Comparison of ENCODE assay signal across 6 cellular contexts in genomic region chr12:6871052-6871957, GRCh38. TPM values are rescaled to one million over a fixed set of nuclear protein-coding genes. Genes with fewer than 3 reads are reported as not detected.
DNase-seq lines count a peak whose midpoint lies in the region; ATAC-seq and TF ChIP-seq lines count a peak whose summit lies in the region.

No MANE protein-coding gene starts in this region.

- H3K9me3 ChIP-seq in Peyer's patch: no peaks in the 10 kb centered on the region
- H3K9me3 ChIP-seq in esophagus muscularis mucosa: no peaks in the 10 kb centered on the region

- intact Hi-C loops in esophagus muscularis mucosa (cut with DNase I): loop anchor here (5.0 kb wide), 2 partner anchors 96 to 241 kb away; no protein-coding TSS in a partner anchor

- TF ChIP-seq POLR2A in GM18951 (IDR thresholded peaks at IDR 0.05; ENCODE audit: extremely low read depth, insufficient read depth, insufficient read length): peak; percentile 28
- no peak for TF ChIP-seq POLR2A in Peyer's patch (IDR thresholded peaks at IDR 0.05)
- TF ChIP-seq POLR2A in esophagus muscularis mucosa (IDR thresholded peaks at IDR 0.05; ENCODE audit: low read depth): no peak

- DNase-seq in Peyer's patch: peak in 2 of 3 donors; percentile 77 to 86
- no peak for DNase-seq in esophagus muscularis mucosa (ENCODE audit: extremely low spot score)
- peak; percentile 24 for DNase-seq in stimulated activated CD4-positive, alpha-beta T cell treated with anti-CD3 and anti-CD28 coated beads, Interleukin-4, amount 100 ng/mL, for 1 hour

- no peak for TF ChIP-seq EP300 in esophagus muscularis mucosa (IDR thresholded peaks at IDR 0.05)

- H3K27me3 ChIP-seq in Peyer's patch (no peaks in the 10 kb centered on the region), esophagus muscularis mucosa (no peaks in the 10 kb centered on the region)

- peaks cover 0 to 24% (median 0%) of the 10 kb centered on the region in 3 donors for H3K36me3 ChIP-seq in Peyer's patch
- peaks cover 11 to 30% (median 24%) of the 10 kb centered on the region in 4 donors for H3K36me3 ChIP-seq in esophagus muscularis mucosa

- H3K4me1 ChIP-seq in Peyer's patch (peaks cover 0 to 57% (median 22%) of the 10 kb centered on the region in 4 donors), esophagus muscularis mucosa (peaks cover 46 to 74% (median 62%) of the 10 kb centered on the region in 4 donors)

- no peak for TF ChIP-seq CTCF in Peyer's patch (IDR thresholded peaks at IDR 0.05)
- TF ChIP-seq CTCF in esophagus muscularis mucosa (IDR thresholded peaks at IDR 0.05): no peak

- in situ Hi-C loops in GM18951 (cut with MboI; ENCODE audit: low sequenced_read_pairs, unreplicated experiment): no loop called here

- H3K4me3 ChIP-seq in Peyer's patch (peak overlapping the region in 3 of 4 donors; percentile 75 to 79 (median 75)), esophagus muscularis mucosa (peak overlapping the region; percentile 65 to 88 (median 70))

- ATAC-seq in GM21825 (IDR thresholded peaks at IDR 0.05; ENCODE audit: unreplicated experiment) (no peak), HG02763 (IDR thresholded peaks at IDR 0.05; ENCODE audit: unreplicated experiment) (no peak)

- WGBS in esophagus muscularis mucosa: 67% methylated on average over 11 of the region's 12 CpGs

- peak overlapping the region; percentile 77 to 86 (median 82) for H3K27ac ChIP-seq in Peyer's patch
- H3K27ac ChIP-seq in esophagus muscularis mucosa (replicated peaks in 1 of 4): peak overlapping the region; percentile 86 to 89 (median 88)

RNA-seq across cellular contexts. Expression of gene SPSB2, which starts 1.8 kb away (rescaled TPM):
- total RNA-seq in Peyer's patch: 10 to 100 TPM in 2 of 4 donors, 1 to 10 TPM in 2; 4.1 to 12.3 (median 9.9) TPM
- total RNA-seq in esophagus muscularis mucosa: 10 to 100 TPM in 2 of 4 donors, 1 to 10 TPM in 2; 4.2 to 10.8 (median 8.5) TPM

RNA-seq across cellular contexts. Expression of gene TPI1, which starts 4.0 kb away (rescaled TPM):
- total RNA-seq in Peyer's patch (1,000 to 10,000 TPM in 1 of 4 donors, 100 to 1,000 TPM in 3; 591 to 1,061 (median 658) TPM), esophagus muscularis mucosa (100 to 1,000 TPM; 288 to 372 (median 355) TPM)

RNA-seq across cellular contexts. Expression of gene USP5, which starts 19.4 kb away (rescaled TPM):
- 10 to 100 TPM; 41.0 to 94.1 (median 47.1) TPM for total RNA-seq in Peyer's patch
- total RNA-seq in esophagus muscularis mucosa: 10 to 100 TPM; 49.8 to 68.7 (median 58.4) TPM

RNA-seq across cellular contexts. Expression of gene CDCA3, which starts 20.2 kb away (rescaled TPM):
- 10 to 100 TPM; 44.2 to 51.2 (median 46.3) TPM for total RNA-seq in Peyer's patch
- total RNA-seq in esophagus muscularis mucosa: 1 to 10 TPM; 1.2 to 2.9 (median 1.5) TPM

RNA-seq across cellular contexts. Expression of gene GNB3, which starts 30.6 kb away (rescaled TPM):
- total RNA-seq in Peyer's patch (1 to 10 TPM in 1 of 4 donors, under 1 TPM in 2, not detected in 1; 0.85 to 6.6 (median 0.94) TPM), esophagus muscularis mucosa (1 to 10 TPM in 1 of 4 donors, under 1 TPM in 3; 0.39 to 1.7 (median 0.46) TPM)
